1 cellular context compared by ENCODE assay signal in the genomic region with DNA sequence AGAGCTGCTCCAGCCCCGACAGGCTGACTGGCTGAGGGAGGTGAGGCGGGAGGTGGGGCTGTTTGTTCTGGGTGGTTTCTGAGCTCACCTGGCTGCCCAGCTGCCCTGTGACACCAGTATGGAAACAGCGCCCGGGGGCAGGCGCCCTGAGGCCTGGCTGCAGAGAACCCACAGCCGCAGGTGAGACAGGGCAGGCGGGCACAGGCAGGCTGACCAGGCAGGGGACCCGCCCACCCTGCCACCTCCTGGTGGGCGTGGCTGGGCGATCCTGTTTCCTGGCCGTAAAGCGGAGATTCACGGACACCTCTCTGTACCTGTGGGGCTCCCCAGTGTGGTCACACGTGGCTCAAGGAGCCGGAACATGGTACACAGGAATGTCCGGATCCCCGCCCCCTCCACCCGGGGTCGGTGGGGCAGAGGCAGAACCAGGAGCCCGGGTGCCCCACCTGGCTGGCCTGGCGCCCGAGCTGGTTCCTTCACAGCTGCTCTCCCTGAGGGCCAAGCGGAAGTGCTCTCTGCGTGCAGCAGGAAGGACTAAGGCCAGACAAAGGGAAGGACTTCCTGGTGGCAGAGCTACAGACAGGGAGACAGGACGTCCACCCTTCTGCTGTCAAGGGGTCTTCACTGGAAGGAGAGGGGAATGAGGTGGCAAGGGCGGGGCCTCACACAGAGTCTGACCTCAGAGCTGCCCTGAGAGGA.
TF ChIP-seq lines count a peak whose summit lies in the region.

No MANE protein-coding gene starts in this region.

TF ChIP-seq in endothelial cell of umbilical vein, 7 proteins besides CTCF, POLR2A, EP300 and RAD21 (continued from another document):
- TF ChIP-seq, protein P1, sequence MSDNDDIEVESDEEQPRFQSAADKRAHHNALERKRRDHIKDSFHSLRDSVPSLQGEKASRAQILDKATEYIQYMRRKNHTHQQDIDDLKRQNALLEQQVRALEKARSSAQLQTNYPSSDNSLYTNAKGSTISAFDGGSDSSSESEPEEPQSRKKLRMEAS (IDR thresholded peaks at IDR 0.05; ENCODE audit: insufficient read depth, insufficient read length), result no peak
- TF ChIP-seq POLR2AphosphoS5 (IDR thresholded peaks at IDR 0.05; ENCODE audit: insufficient read depth, low read depth, low read length) (no peak), FOS (IDR thresholded peaks at IDR 0.05; ENCODE audit: borderline replicate concordance, insufficient read depth, low read length) (no peak), EZH2 (IDR thresholded peaks at IDR 0.05; ENCODE audit: borderline replicate concordance, low read depth, low read length, severe bottlenecking) (no peak)
